In the genomic region with DNA sequence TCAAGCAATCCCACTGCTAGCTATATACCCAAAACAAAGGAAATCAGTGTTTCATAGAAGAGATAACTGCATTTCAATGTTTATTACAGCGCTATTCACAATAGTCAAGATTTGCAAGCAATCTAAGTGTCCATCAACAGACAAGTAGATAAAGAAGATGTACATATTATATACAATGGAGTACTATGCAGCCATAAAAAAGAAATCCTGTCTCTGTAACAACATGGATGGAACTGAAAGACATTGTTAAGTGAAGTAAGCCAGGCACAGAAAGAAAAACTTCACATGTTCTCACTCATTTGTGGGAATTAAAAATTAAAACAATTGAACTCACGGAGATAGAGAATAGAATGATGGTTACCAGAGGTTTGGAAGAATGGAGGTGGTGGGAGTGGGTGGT, we compare ENCODE assay signal across 26 cellular contexts.
"Had no signal": no experiment of that assay in that cellular context is flagged by ENCODE, and none has a peak within 500 bp of the region (broad histone marks: within the 10 kb centered on the region; RNA-seq: fewer than 3 reads in every experiment).

No MANE protein-coding gene starts in this region.

- H3K4me1 ChIP-seq: stomach, suprapubic skin, testis, thyroid gland, tibial artery, tibial nerve, transverse colon, upper lobe of left lung, upper lobe of right lung, uterus, vagina had no signal

- DNase-seq: stimulated activated CD4-positive, alpha-beta T cell treated with anti-CD3 and anti-CD28 coated beads, Interleukin-2, amount 100 ng/mL, for 48 hours; stimulated activated CD4-positive, alpha-beta T cell treated with anti-CD3 and anti-CD28 coated beads, Interleukin-4, amount 100 ng/mL, for 1 hour; stimulated activated CD4-positive, alpha-beta T cell treated with anti-CD3 and anti-CD28 coated beads, Interleukin-4, amount 100 ng/mL, for 24 hours; stimulated activated CD4-positive, alpha-beta T cell treated with anti-CD3 and anti-CD28 coated beads, Interleukin-4, amount 100 ng/mL, for 4 hours; stimulated activated CD8-positive, alpha-beta memory T cell treated with anti-CD3 and anti-CD28 coated beads, Interleukin-4, amount 100 ng/mL, for 48 hours; stimulated activated naive B cell treated with anti-CD40 and anti-IgM and Interleukin-4, amounts not matched to agents 10 μg/mL and 1 μg/mL and 100 μg/mL, for 72 hours; stimulated activated naive CD4-positive, alpha-beta T cell treated with Interleukin-2 at 50 U/mL for 16 hours; stimulated activated naive CD8-positive, alpha-beta T cell treated with anti-CD3 and anti-CD28 coated beads, Interleukin-15, amount 100 ng/mL, for 72 hours; stimulated activated naive CD8-positive, alpha-beta T cell treated with anti-CD3 and anti-CD28 coated beads, Interleukin-15, Interleukin-2, amounts not matched to agents 100 U/mL and 50 U/mL, for 24 hours; stomach; substantia nigra; testis; thyroid gland; tibial artery; transverse colon; trophoblast cell; upper lobe of right lung; uterus had no signal

- H3K36me3 ChIP-seq: stomach, suprapubic skin, thoracic aorta, thyroid gland, tibial artery, tibial nerve, transverse colon, upper lobe of left lung, upper lobe of right lung, uterus, vagina had no signal

- H3K9me3 ChIP-seq: stomach, suprapubic skin, testis, thoracic aorta, thyroid gland, tibial artery, tibial nerve, transverse colon, upper lobe of left lung, upper lobe of right lung, uterus, vagina had no signal

- ATAC-seq: stimulated activated effector memory CD8-positive, alpha-beta T cell treated with anti-CD3 and anti-CD28 coated beads, Interleukin-12 subunit alpha, Interleukin-12 subunit beta, amount 100 ng/mL, for 72 hours; stimulated activated memory B cell treated with anti-CD40 and anti-IgM and Interleukin-4, amounts not matched to agents 10 μg/mL and 1 μg/mL and 100 μg/mL, for 72 hours; stimulated activated naive B cell treated with anti-CD40 and anti-IgM and Interleukin-4, amounts not matched to agents 10 μg/mL and 1 μg/mL and 100 μg/mL, for 72 hours; stimulated activated naive CD8-positive, alpha-beta T cell treated with anti-CD3 and anti-CD28 coated beads, Interleukin-15, amount 100 ng/mL, for 72 hours; stimulated activated naive CD8-positive, alpha-beta T cell treated with anti-CD3 and anti-CD28 coated beads, Interleukin-15, Interleukin-2, amounts not matched to agents 100 U/mL and 50 U/mL, for 24 hours; upper lobe of right lung had no signal

- H3K27ac ChIP-seq: stomach, suprapubic skin, testis, thoracic aorta, thyroid gland, tibial artery, tibial nerve, transverse colon, upper lobe of left lung, upper lobe of right lung, uterus, vagina had no signal

- FAIRE-seq: urothelium cell line had no signal

- H3K27me3 ChIP-seq: stomach, suprapubic skin, testis, thyroid gland, tibial artery, tibial nerve, transverse colon, upper lobe of left lung, upper lobe of right lung, uterus, vagina had no signal

- H3K4me3 ChIP-seq: stomach, suprapubic skin, testis, thoracic aorta, thyroid gland, tibial artery, tibial nerve, transverse colon, upper lobe of left lung, upper lobe of right lung, uterus, vagina had no signal
